In the genomic region with DNA sequence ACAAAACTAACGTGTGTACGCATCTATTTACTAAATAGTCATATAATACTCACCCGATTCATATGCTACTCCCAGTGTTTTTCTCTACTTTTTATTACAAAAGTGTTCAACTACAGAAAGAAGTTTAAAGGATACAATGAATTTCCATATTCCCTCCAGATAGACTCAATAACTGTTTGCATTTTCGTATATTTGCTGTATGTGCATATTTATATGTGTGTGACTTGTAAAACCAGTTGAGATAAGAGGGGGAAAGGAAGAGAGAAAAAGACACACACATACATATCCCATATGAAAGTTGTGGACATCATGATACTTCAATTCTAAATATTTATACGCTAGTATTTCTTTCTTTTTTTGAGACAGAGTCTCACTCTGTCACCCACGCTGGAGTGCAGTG, we compare ENCODE assay signal across 8 cellular contexts. TPM values are rescaled to one million over a fixed set of nuclear protein-coding genes. Genes with fewer than 3 reads are reported as not detected.
"Had no signal": no experiment of that assay in that cellular context is flagged by ENCODE, and none has a peak within 500 bp of the region (broad histone marks: within the 10 kb centered on the region; RNA-seq: fewer than 3 reads in every experiment).

No MANE protein-coding gene starts in this region.

- FAIRE-seq: H1, H54, HTR-8/SVneo had no signal

- H3K27ac Mint-ChIP-seq: GM23338, H9 had no signal

- H3K4me3 Mint-ChIP-seq: GM23338, H9 had no signal

- DNase-seq: H9, HCEC 1CT, KBM-7 had no signal

- H3K4me2 ChIP-seq: GM23338 had no signal

- H3K9me3 Mint-ChIP-seq: GM23338, H9 had no signal

- H3K4me3 ChIP-seq: GM23338 had no signal

RNA-seq across cellular contexts. Expression of gene LIPC, which starts 14.1 kb away (rescaled TPM):
- total RNA-seq: GM23338, H1, H9, HT-29 had no signal
- polyA plus RNA-seq: GM23338, H1 had no signal
